In genomic region chr5:67246108-67246507, GRCh38 we compare ENCODE assay signal across 8 cellular contexts. TPM values are rescaled to one million over a fixed set of nuclear protein-coding genes. Genes with fewer than 3 reads are reported as not detected.
DNase-seq lines count a peak whose midpoint lies in the region; ATAC-seq, FAIRE-seq and TF ChIP-seq lines count a peak whose summit lies in the region.

No MANE protein-coding gene starts in this region.

- DNase-seq in CMK (ENCODE audit: low read depth) (peak; percentile 2), HEK293T (ENCODE audit: extremely low spot score) (peak; percentile 24), NCI-H774 (lab: John Stamatoyannopoulos, UW) (peak; percentile 51), bronchial epithelial cell (ENCODE audit: low read depth) (peak; percentile 84), iris pigment epithelial cell (ENCODE audit: low read depth) (peak; percentile 85), superior temporal gyrus (ENCODE audit: extremely low spot score) (peak; percentile 99)

- no peak for FAIRE-seq in bronchial epithelial cell (lab: Jason Lieb, UNC)

- peak; percentile 43 for TF ChIP-seq CTCF in bronchial epithelial cell (IDR thresholded peaks at IDR 0.05; ENCODE audit: insufficient read depth, low read length, severe bottlenecking)

- CTCF ChIA-PET in HEK293T (lab: Yijun Ruan, JAX), result interaction anchor here (0.6 to 1.3 kb wide), 4 partner anchors 16 to 1006 kb away, joined by 3 to 7 read pairs (median 3); no protein-coding TSS in a partner anchor

- no peak overlapping the region for H3K4me3 ChIP-seq in bronchial epithelial cell (ENCODE audit: low read depth, low read length)

- POLR2A ChIA-PET in HEK293T (lab: Yijun Ruan, JAX), result no interaction called here

- ATAC-seq in HG02763 (IDR thresholded peaks at IDR 0.05; ENCODE audit: unreplicated experiment), result no peak
- ATAC-seq in HG02938 (IDR thresholded peaks at IDR 0.05; ENCODE audit: unreplicated experiment), result no peak

- H3K36me3 ChIP-seq in bronchial epithelial cell (ENCODE audit: control insufficient read depth, insufficient read depth, low read length), result no peaks in the 10 kb centered on the region

- H3K27me3 ChIP-seq in bronchial epithelial cell (ENCODE audit: control insufficient read depth, insufficient read depth, low read length), result no peaks in the 10 kb centered on the region

TF ChIP-seq in HEK293T, 16 proteins besides CTCF, POLR2A, EP300 and RAD21:
- TF ChIP-seq CTBP1 (IDR thresholded peaks at IDR 0.05; ENCODE audit: borderline replicate concordance) (no peak), ELF4 (IDR thresholded peaks at IDR 0.05) (no peak), ARNT (IDR thresholded peaks at IDR 0.05) (no peak), FOXA1 (IDR thresholded peaks at IDR 0.05) (no peak), TARDBP (IDR thresholded peaks at IDR 0.05) (no peak), FOXM1 (IDR thresholded peaks at IDR 0.05; ENCODE audit: borderline replicate concordance) (no peak), L3MBTL2 (conservative IDR thresholded peaks at IDR 0.05) (no peak), HDGF (IDR thresholded peaks at IDR 0.05; ENCODE audit: borderline replicate concordance) (no peak), SP1 (IDR thresholded peaks at IDR 0.05) (no peak), NFRKB (IDR thresholded peaks at IDR 0.05) (no peak), BHLHE40 (IDR thresholded peaks at IDR 0.05; ENCODE audit: borderline replicate concordance) (no peak), SUZ12 (IDR thresholded peaks at IDR 0.05) (no peak), LEF1 (IDR thresholded peaks at IDR 0.05; ENCODE audit: borderline replicate concordance) (no peak), ZNF384 (IDR thresholded peaks at IDR 0.05) (no peak), FOXK2 (IDR thresholded peaks at IDR 0.05) (no peak)
- TF ChIP-seq, protein P1, sequence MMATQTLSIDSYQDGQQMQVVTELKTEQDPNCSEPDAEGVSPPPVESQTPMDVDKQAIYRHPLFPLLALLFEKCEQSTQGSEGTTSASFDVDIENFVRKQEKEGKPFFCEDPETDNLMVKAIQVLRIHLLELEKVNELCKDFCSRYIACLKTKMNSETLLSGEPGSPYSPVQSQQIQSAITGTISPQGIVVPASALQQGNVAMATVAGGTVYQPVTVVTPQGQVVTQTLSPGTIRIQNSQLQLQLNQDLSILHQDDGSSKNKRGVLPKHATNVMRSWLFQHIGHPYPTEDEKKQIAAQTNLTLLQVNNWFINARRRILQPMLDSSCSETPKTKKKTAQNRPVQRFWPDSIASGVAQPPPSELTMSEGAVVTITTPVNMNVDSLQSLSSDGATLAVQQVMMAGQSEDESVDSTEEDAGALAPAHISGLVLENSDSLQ (IDR thresholded peaks at IDR 0.05), result no peak
TF ChIP-seq in HEK293T: peak in this region for 0.

RNA-seq across cellular contexts. Expression of gene CD180, which starts 49.5 kb away (rescaled TPM):
- not detected in 2 replicates for total RNA-seq in bronchial epithelial cell

Comparison
In these comparisons a context has a peak if more than half of its experiments do, and no peak if none do; other contexts are left out.
1. DNase-seq: peak in every context shown above with its lines; median percentile 99 in superior temporal gyrus; 85 in iris pigment epithelial cell; 84 in bronchial epithelial cell; 51 in NCI-H774; 24 in HEK293T; 2 in CMK.